In genomic region chr7:44306608-44307007, GRCh38 we compare ENCODE assay signal across 14 cellular contexts. TPM values are rescaled to one million over a fixed set of nuclear protein-coding genes. Genes with fewer than 3 reads are reported as not detected.
DNase-seq lines count a peak whose midpoint lies in the region; ATAC-seq and TF ChIP-seq lines count a peak whose summit lies in the region.
"Had no signal": no experiment of that assay in that cellular context is flagged by ENCODE, and none has a peak within 500 bp of the region (broad histone marks: within the 10 kb centered on the region; RNA-seq: fewer than 3 reads in every experiment).

No MANE protein-coding gene starts in this region.

- H3K14ac ChIP-seq in neuronal stem cell (ENCODE audit: low read length), result no peak overlapping the region

- peak overlapping the region; percentile 25 for H2AK5ac ChIP-seq in neuronal stem cell (ENCODE audit: low read depth, low read length)

- no peaks in the 10 kb centered on the region for H3F3A ChIP-seq in SK-N-SH (replicated peaks; ENCODE audit: insufficient read depth)

- no peak overlapping the region for H3K27ac ChIP-seq in SK-N-SH (ENCODE audit: low read depth in 2 of 2, low read length in 1 of 2)
- H3K27ac ChIP-seq in neuronal stem cell (replicated peaks; ENCODE audit: low read length), result no peak overlapping the region
- H3K27ac ChIP-seq: thoracic aorta had no signal

- H3K9me3 ChIP-seq in SK-N-SH (0 out of 2 replicates have a peak, but pooled peaks cover 9% of the 10 kb centered on the region), neuronal stem cell (replicated peaks in 1 of 2; ENCODE audit: control insufficient read depth in 2 of 2, insufficient read depth in 1 of 2, low read depth in 1 of 2, low read length in 2 of 2) (peaks cover 0 to 3% of the 10 kb centered on the region in 2 donors)
- H3K9me3 ChIP-seq: thoracic aorta had no signal

- no peak overlapping the region for H2BK120ac ChIP-seq in neuronal stem cell (ENCODE audit: low read depth, low read length)

- peaks cover 0 to 4% of the 10 kb centered on the region in 2 experiments; a peak in 1 of 4 replicates for H3K4me1 ChIP-seq in SK-N-SH (ENCODE audit: control insufficient read depth in 1 of 2, insufficient read depth in 2 of 2, low read depth in 1 of 2, low read length in 1 of 2)
- H3K4me1 ChIP-seq in neuronal stem cell (ENCODE audit: control insufficient read depth in 2 of 2, insufficient read depth in 1 of 2, low read depth in 1 of 2, low read length in 2 of 2), result peaks cover 0 to 12% of the 10 kb centered on the region in 2 donors

- CTCF ChIA-PET in SK-N-SH (lab: Yijun Ruan, JAX), result interaction anchor here (3.6 kb wide), 1 partner anchor 65 kb away, joined by 14 read pairs; no protein-coding TSS in a partner anchor

- TF ChIP-seq CTCF in SK-N-SH (IDR thresholded peaks at IDR 0.05), result no peak
- TF ChIP-seq CTCF in GM10266 (IDR thresholded peaks at IDR 0.05; ENCODE audit: control insufficient read depth, insufficient read depth, low read depth, missing control alignments), result no peak

- H3K4me2 ChIP-seq in SK-N-SH (no peak overlapping the region), neuronal stem cell (ENCODE audit: insufficient read depth, low read length, poor library complexity, severe bottlenecking) (no peak overlapping the region)

- H3K27me3 Mint-ChIP-seq in activated T-helper 17 cell treated with anti-CD3 and anti-CD28 coated beads, Interleukin-2, amount 50 U/mL, for 72 hours, result peaks cover 8% of the 10 kb centered on the region

- H3K27me3 ChIP-seq in SK-N-SH (ENCODE audit: insufficient read depth), result no peaks in the 10 kb centered on the region
- peaks cover 2 to 38% (median 19%) of the 10 kb centered on the region in 3 experiments for H3K27me3 ChIP-seq in neuronal stem cell (ENCODE audit: control insufficient read depth in 3 of 3, insufficient read depth in 3 of 3, low read depth in 1 of 3, low read length in 3 of 3)

- H3K9me2 ChIP-seq in SK-N-SH, result no peaks in the 10 kb centered on the region

- peak overlapping the region; percentile 44 for H3K18ac ChIP-seq in neuronal stem cell (ENCODE audit: low read length)

- no peak overlapping the region for H4K8ac ChIP-seq in neuronal stem cell (ENCODE audit: low read depth, low read length)

- H4K91ac ChIP-seq in neuronal stem cell (ENCODE audit: low read depth, low read length, poor library complexity), result no peak overlapping the region

- H2BK5ac ChIP-seq in neuronal stem cell (ENCODE audit: low read length), result no peak overlapping the region

- H3K4me1 Mint-ChIP-seq in activated T-helper 17 cell treated with anti-CD3 and anti-CD28 coated beads, Interleukin-2, amount 50 U/mL, for 72 hours, result peaks cover 7% of the 10 kb centered on the region
- H3K4me1 Mint-ChIP-seq: nephron progenitor cell had no signal

- no peak overlapping the region for H2BK15ac ChIP-seq in neuronal stem cell (ENCODE audit: low read length)

- no peak overlapping the region for H3K4ac ChIP-seq in neuronal stem cell (ENCODE audit: low read length)

- ATAC-seq in SK-N-SH treated with all-trans-retinoic acid at 6 μM for 48 hours (0 out of 3 replicates have a peak, but pooled peaks have one; percentile 10), GM19023 (IDR thresholded peaks at IDR 0.05; ENCODE audit: unreplicated experiment) (no peak), GM18868 (IDR thresholded peaks at IDR 0.05; ENCODE audit: unreplicated experiment) (no peak)
- no peak for ATAC-seq in activated T-helper 17 cell treated with anti-CD3 and anti-CD28 coated beads, Interleukin-2, amount 50 U/mL, for 72 hours (replicated peaks)
- ATAC-seq: activated CD4-positive, CD25-positive, alpha-beta regulatory T cell treated with anti-CD3 and anti-CD28 coated beads, Interleukin-2, amount 50 U/mL, for 24 hours had no signal

- H4K20me1 ChIP-seq in SK-N-SH (ENCODE audit: insufficient read depth), result no peaks in the 10 kb centered on the region

- TF ChIP-seq EP300 in SK-N-SH (IDR thresholded peaks at IDR 0.05; ENCODE audit: borderline replicate concordance in 1 of 2, low read depth in 1 of 2, low read length in 1 of 2), result no peak

- no peak for TF ChIP-seq RAD21 in SK-N-SH (IDR thresholded peaks at IDR 0.05; ENCODE audit: low read length)

- no peak overlapping the region for H3K23ac ChIP-seq in neuronal stem cell (ENCODE audit: low read depth, low read length, poor library complexity)

- H2AFZ ChIP-seq in SK-N-SH (ENCODE audit: low read depth), result no peak overlapping the region
- H2AFZ ChIP-seq in neuronal stem cell (ENCODE audit: low read length), result no peak overlapping the region

- no peak overlapping the region for H2BK12ac ChIP-seq in neuronal stem cell (ENCODE audit: low read length)

- H3K79me2 ChIP-seq in SK-N-SH (ENCODE audit: insufficient read depth), result no peaks in the 10 kb centered on the region

- no peak for DNase-seq in SK-N-SH
- DNase-seq in GM10266 (ENCODE audit: extremely low spot score), result peak; percentile 15
- no peak for DNase-seq in neuronal stem cell (ENCODE audit: low spot score)
- DNase-seq in OCI-M2 (lab: John Stamatoyannopoulos, UW; ENCODE audit: unreplicated experiment), result no peak
- DNase-seq: anterior cingulate cortex; CD4-positive, alpha-beta T cell had no signal

- H3K79me1 ChIP-seq in neuronal stem cell (ENCODE audit: low read depth, low read length), result no peaks in the 10 kb centered on the region

- H3K4me3 ChIP-seq in SK-N-SH (ENCODE audit: low read depth in 2 of 2, low read length in 1 of 2), result no peak overlapping the region
- peak overlapping the region in 1 of 2 donors; percentile 36 for H3K4me3 ChIP-seq in neuronal stem cell (ENCODE audit: low read length in 2 of 2)
- H3K4me3 ChIP-seq: thoracic aorta had no signal

- H3K36me3 ChIP-seq in SK-N-SH (replicated peaks in 1 of 2; ENCODE audit: control insufficient read depth in 1 of 2, insufficient read depth in 2 of 2, low read length in 1 of 2), result no peaks in the 10 kb centered on the region
- no peaks in the 10 kb centered on the region for H3K36me3 ChIP-seq in neuronal stem cell (replicated peaks in 1 of 2; ENCODE audit: control insufficient read depth in 2 of 2, insufficient read depth in 2 of 2, low read length in 2 of 2)
- H3K36me3 ChIP-seq: thoracic aorta had no signal

- POLR2A ChIA-PET in SK-N-SH (lab: Yijun Ruan, JAX), result no interaction called here

- no peaks in the 10 kb centered on the region for H3K9me3 Mint-ChIP-seq in activated T-helper 17 cell treated with anti-CD3 and anti-CD28 coated beads, Interleukin-2, amount 50 U/mL, for 72 hours
- H3K9me3 Mint-ChIP-seq: activated T-helper 1 cell treated with anti-CD3 and anti-CD28 coated beads, Interleukin-12 subunit alpha, Interleukin-12 subunit beta, Interleukin-2, Interleukin-4 antibody, amounts not matched to agents 30 ng/mL and 10 ng/mL and 1 ng/mL, durations not matched to agents 14 hours and 24 hours and 36 hours; CD4-positive, alpha-beta T cell had no signal

- WGBS in SK-N-SH (ENCODE audit: low lambda C conversion rate), result 73% methylated on average over 2 of the region's 2 CpGs
- WGBS in neuronal stem cell (ENCODE audit: extremely low coverage in 2 of 2, insufficient read length in 2 of 2, insufficient replicate concordance in 1 of 2), 2 donors, result no CpG with 5 or more reads among the region's 2 CpGs

- no peak overlapping the region for H3K4me3 Mint-ChIP-seq in activated T-helper 17 cell treated with anti-CD3 and anti-CD28 coated beads, Interleukin-2, amount 50 U/mL, for 72 hours
- H3K4me3 Mint-ChIP-seq: activated T-helper 1 cell treated with anti-CD3 and anti-CD28 coated beads, Interleukin-12 subunit alpha, Interleukin-12 subunit beta, Interleukin-2, Interleukin-4 antibody, amounts not matched to agents 30 ng/mL and 10 ng/mL and 1 ng/mL, durations not matched to agents 14 hours and 24 hours and 36 hours; CD4-positive, alpha-beta T cell; nephron progenitor cell had no signal

- H3K36me3 Mint-ChIP-seq in activated T-helper 17 cell treated with anti-CD3 and anti-CD28 coated beads, Interleukin-2, amount 50 U/mL, for 72 hours (ENCODE audit: low read depth), result no peaks in the 10 kb centered on the region

- H3K27ac Mint-ChIP-seq in activated T-helper 17 cell treated with anti-CD3 and anti-CD28 coated beads, Interleukin-2, amount 50 U/mL, for 72 hours, result peak overlapping the region; percentile 50
- H3K27ac Mint-ChIP-seq: activated T-helper 1 cell treated with anti-CD3 and anti-CD28 coated beads, Interleukin-12 subunit alpha, Interleukin-12 subunit beta, Interleukin-2, Interleukin-4 antibody, amounts not matched to agents 30 ng/mL and 10 ng/mL and 1 ng/mL, durations not matched to agents 14 hours and 24 hours and 36 hours; CD4-positive, alpha-beta T cell; nephron progenitor cell had no signal

- no peak overlapping the region for H3K9ac ChIP-seq in SK-N-SH
- H3K9ac ChIP-seq in neuronal stem cell (ENCODE audit: low read depth, low read length, poor library complexity), result peak overlapping the region; percentile 54

TF ChIP-seq in SK-N-SH treated with all-trans-retinoic acid at 6 μM for 48 hours, 23 proteins besides CTCF, POLR2A, EP300 and RAD21:
- TF ChIP-seq GLIS3 (CRISPR knock-in tag; IDR thresholded peaks at IDR 0.05) (no peak), ZFP3 (CRISPR knock-in tag; IDR thresholded peaks at IDR 0.05) (no peak), ZNF565 (CRISPR knock-in tag; conservative IDR thresholded peaks at IDR 0.05; ENCODE audit: low read depth) (no peak), TCF4 (CRISPR knock-in tag; IDR thresholded peaks at IDR 0.05; ENCODE audit: borderline replicate concordance) (no peak), RARB (CRISPR knock-in tag; IDR thresholded peaks at IDR 0.05) (no peak)
TF ChIP-seq in SK-N-SH treated with all-trans-retinoic acid at 6 μM for 48 hours: peak in this region for 0.

TF ChIP-seq in SK-N-SH, 30 proteins besides CTCF, POLR2A, EP300 and RAD21 (continues in another document):
- TF ChIP-seq YY1 (IDR thresholded peaks at IDR 0.05; ENCODE audit: low read depth), result no peak
- no peak for TF ChIP-seq MEF2A (IDR thresholded peaks at IDR 0.05; ENCODE audit: borderline replicate concordance, low read depth)
- TF ChIP-seq CHD2 (IDR thresholded peaks at IDR 0.05; ENCODE audit: low read length, partially characterized antibody), result no peak
- no peak for TF ChIP-seq EZH2phosphoT487 (IDR thresholded peaks at IDR 0.05; ENCODE audit: borderline replicate concordance, low read depth)
- TF ChIP-seq NFIC (IDR thresholded peaks at IDR 0.05; ENCODE audit: borderline replicate concordance), result no peak
- TF ChIP-seq ELF1 (IDR thresholded peaks at IDR 0.05), result no peak

RNA-seq across cellular contexts. Expression of gene CAMK2B, which starts 18.8 kb away (rescaled TPM):
- polyA plus RNA-seq in SK-N-SH (2012; rRNA removed), result 0.10 and 0.20 TPM in 2 replicates
- 0.13 and 0.17 TPM in 2 replicates for polyA plus RNA-seq in SK-N-SH (2012; cell fraction: cytosol; rRNA removed)
- 0.15 and 0.19 TPM in 2 replicates for polyA plus RNA-seq in SK-N-SH (2012; cell fraction: nucleus; rRNA removed)
- 1 to 10 TPM; 1.0 to 1.7 TPM for total RNA-seq in activated T-helper 17 cell treated with anti-CD3 and anti-CD28 coated beads, Interleukin-2, amount 50 U/mL, for 72 hours
- polyA plus RNA-seq in neuronal stem cell (2013, experiment 1 of 2), result 0.79 TPM
- polyA plus RNA-seq in neuronal stem cell (2013, experiment 2 of 2), result 0.65 TPM
- total RNA-seq: CD4-positive, alpha-beta T cell had no signal
